Comparison of ENCODE assay signal across 27 cellular contexts in the genomic region with DNA sequence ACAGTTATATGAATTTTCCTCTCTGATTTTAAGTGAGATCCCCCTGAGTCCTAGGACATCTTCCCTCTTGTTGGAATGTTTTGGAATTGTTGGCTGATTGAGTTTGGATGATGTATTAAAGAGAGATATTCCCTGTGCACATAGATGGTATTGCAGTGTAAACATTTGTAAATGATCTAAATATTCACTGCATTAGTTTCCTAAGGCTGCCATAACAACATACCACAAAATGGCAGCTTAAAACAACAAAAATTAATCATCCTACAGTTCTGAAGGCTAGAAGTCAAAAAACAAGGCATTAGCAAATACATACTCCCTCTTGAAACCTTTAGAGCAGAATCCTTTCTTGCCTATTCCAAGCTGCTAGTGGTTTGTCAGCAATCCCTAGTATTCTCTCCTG. TPM values are rescaled to one million over a fixed set of nuclear protein-coding genes. Genes with fewer than 3 reads are reported as not detected.
"Had no signal": no experiment of that assay in that cellular context is flagged by ENCODE, and none has a peak within 500 bp of the region (broad histone marks: within the 10 kb centered on the region; RNA-seq: fewer than 3 reads in every experiment).

No MANE protein-coding gene starts in this region.

- DNase-seq: activated CD4-positive, alpha-beta memory T cell treated with anti-CD3 and anti-CD28 coated beads, Interleukin-2, amount 10 ng/mL, durations not matched to agents 7 days and 5 days; activated CD4-positive, alpha-beta T cell treated with anti-CD3 and anti-CD28 coated beads for 36 hours; activated CD4-positive, alpha-beta T cell treated with anti-CD3 and anti-CD28 coated beads, Interleukin-2, amount 50 U/mL, for 1 hour; activated gamma-delta T cell treated with Interleukin-2 at 50 U/mL for 16 hours; activated naive CD4-positive, alpha-beta T cell treated with anti-CD3 and anti-CD28 coated beads, Interleukin-2, amount 10 ng/mL, durations not matched to agents 7 days and 5 days; activated naive CD8-positive, alpha-beta T cell treated with anti-CD3 and anti-CD28 coated beads for 36 hours; activated T-cell treated with anti-CD3 and anti-CD28 coated beads, Interleukin-2, amount 50 U/mL, for 72 hours; caudate nucleus; Kasumi-1; NCI-H1048; NCI-H146; NCI-H187 treated with DMSO at 0.1 percent for 48 hours; NCI-H2081 treated with DMSO at 0.1 percent for 48 hours; NCI-H446; NCI-H524; Peyer's patch; Right ventricle myocardium superior; SJCRH30; SK-N-SH; T-helper 1 cell; WERI-Rb-1 had no signal

- H3K4me3 Mint-ChIP-seq: activated CD4-positive, alpha-beta memory T cell treated with anti-CD3 and anti-CD28 coated beads, Interleukin-2, amount 10 ng/mL, durations not matched to agents 7 days and 5 days; activated CD4-positive, alpha-beta T cell treated with anti-CD3 and anti-CD28 coated beads for 36 hours; activated naive CD4-positive, alpha-beta T cell treated with anti-CD3 and anti-CD28 coated beads, Interleukin-2, amount 10 ng/mL, durations not matched to agents 7 days and 5 days; activated naive CD8-positive, alpha-beta T cell treated with anti-CD3 and anti-CD28 coated beads for 36 hours; activated T-cell treated with anti-CD3 and anti-CD28 coated beads, Interleukin-2, amount 50 U/mL, for 72 hours had no signal

- H3K9ac ChIP-seq: SK-N-SH had no signal

- H3K4me1 Mint-ChIP-seq: activated CD4-positive, alpha-beta memory T cell treated with anti-CD3 and anti-CD28 coated beads, Interleukin-2, amount 10 ng/mL, durations not matched to agents 7 days and 5 days; activated CD4-positive, alpha-beta T cell treated with anti-CD3 and anti-CD28 coated beads for 36 hours; activated naive CD4-positive, alpha-beta T cell treated with anti-CD3 and anti-CD28 coated beads, Interleukin-2, amount 10 ng/mL, durations not matched to agents 7 days and 5 days; activated naive CD8-positive, alpha-beta T cell treated with anti-CD3 and anti-CD28 coated beads for 36 hours had no signal

- H3K9me3 ChIP-seq: breast epithelium, Peyer's patch, SJCRH30, SK-N-SH had no signal

- H3K4me2 ChIP-seq: SK-N-SH had no signal

- H3K36me3 ChIP-seq: breast epithelium, Peyer's patch, SJCRH30, WERI-Rb-1 had no signal

- H3K27ac Mint-ChIP-seq: activated CD4-positive, alpha-beta memory T cell treated with anti-CD3 and anti-CD28 coated beads, Interleukin-2, amount 10 ng/mL, durations not matched to agents 7 days and 5 days; activated CD4-positive, alpha-beta T cell treated with anti-CD3 and anti-CD28 coated beads for 36 hours; activated naive CD4-positive, alpha-beta T cell treated with anti-CD3 and anti-CD28 coated beads, Interleukin-2, amount 10 ng/mL, durations not matched to agents 7 days and 5 days; activated naive CD8-positive, alpha-beta T cell treated with anti-CD3 and anti-CD28 coated beads for 36 hours; activated T-cell treated with anti-CD3 and anti-CD28 coated beads, Interleukin-2, amount 50 U/mL, for 72 hours; activated T-helper 2 cell treated with anti-CD3 and anti-CD28 coated beads, Interferon-gamma antibody, Interleukin-2, Interleukin-4, amounts not matched to agents 10 μg/mL and 5 μg/mL and 100 μg/mL, durations not matched to agents 14 hours and 24 hours and 36 hours had no signal

- H3K36me3 Mint-ChIP-seq: activated naive CD4-positive, alpha-beta T cell treated with anti-CD3 and anti-CD28 coated beads, Interleukin-2, amount 10 ng/mL, durations not matched to agents 7 days and 5 days; activated naive CD8-positive, alpha-beta T cell treated with anti-CD3 and anti-CD28 coated beads for 36 hours had no signal

- H3K27ac ChIP-seq: breast epithelium, Peyer's patch, RWPE1, SJCRH30, WERI-Rb-1 had no signal

- H3K27me3 ChIP-seq: breast epithelium, Peyer's patch, SJCRH30 had no signal

- H3K9me3 Mint-ChIP-seq: activated CD4-positive, alpha-beta memory T cell treated with anti-CD3 and anti-CD28 coated beads, Interleukin-2, amount 10 ng/mL, durations not matched to agents 7 days and 5 days; activated naive CD8-positive, alpha-beta T cell treated with anti-CD3 and anti-CD28 coated beads for 36 hours; activated T-cell treated with anti-CD3 and anti-CD28 coated beads, Interleukin-2, amount 50 U/mL, for 72 hours; activated T-helper 2 cell treated with anti-CD3 and anti-CD28 coated beads, Interferon-gamma antibody, Interleukin-2, Interleukin-4, amounts not matched to agents 10 μg/mL and 5 μg/mL and 100 μg/mL, durations not matched to agents 14 hours and 24 hours and 36 hours had no signal

- H3K4me3 ChIP-seq: breast epithelium, Peyer's patch, SJCRH30 had no signal

- H3K27me3 Mint-ChIP-seq: activated CD4-positive, alpha-beta memory T cell treated with anti-CD3 and anti-CD28 coated beads, Interleukin-2, amount 10 ng/mL, durations not matched to agents 7 days and 5 days; activated CD4-positive, alpha-beta T cell treated with anti-CD3 and anti-CD28 coated beads for 36 hours; activated naive CD4-positive, alpha-beta T cell treated with anti-CD3 and anti-CD28 coated beads, Interleukin-2, amount 10 ng/mL, durations not matched to agents 7 days and 5 days; activated naive CD8-positive, alpha-beta T cell treated with anti-CD3 and anti-CD28 coated beads for 36 hours had no signal

- H3K4me1 ChIP-seq: breast epithelium, Peyer's patch, SJCRH30 had no signal

RNA-seq across cellular contexts. Expression of a gene that starts 38.0 kb away (rescaled TPM):
- total RNA-seq: activated CD4-positive, alpha-beta memory T cell treated with anti-CD3 and anti-CD28 coated beads, Interleukin-2, amount 10 ng/mL, durations not matched to agents 7 days and 5 days; activated CD4-positive, alpha-beta T cell treated with anti-CD3 and anti-CD28 coated beads for 36 hours; activated CD8-positive, alpha-beta memory T cell treated with anti-CD3 and anti-CD28 coated beads for 36 hours; activated naive CD8-positive, alpha-beta T cell treated with anti-CD3 and anti-CD28 coated beads for 36 hours; activated T-cell treated with anti-CD3 and anti-CD28 coated beads, Interleukin-2, amount 50 U/mL, for 72 hours; activated T-helper 2 cell treated with anti-CD3 and anti-CD28 coated beads, Interferon-gamma antibody, Interleukin-2, Interleukin-4, amounts not matched to agents 10 μg/mL and 5 μg/mL and 100 μg/mL, durations not matched to agents 14 hours and 24 hours and 36 hours; breast epithelium; Peyer's patch; Right ventricle myocardium superior; SJCRH30; T-helper 2 cell treated with Interferon-gamma antibody and Interleukin-4, amounts not matched to agents 100 ng/mL and 5 ng/mL, for 36 hours had no signal
- polyA plus RNA-seq: adipose tissue, SK-N-SH had no signal
